ENCODE assay signal across 16 cellular contexts in the genomic region with DNA sequence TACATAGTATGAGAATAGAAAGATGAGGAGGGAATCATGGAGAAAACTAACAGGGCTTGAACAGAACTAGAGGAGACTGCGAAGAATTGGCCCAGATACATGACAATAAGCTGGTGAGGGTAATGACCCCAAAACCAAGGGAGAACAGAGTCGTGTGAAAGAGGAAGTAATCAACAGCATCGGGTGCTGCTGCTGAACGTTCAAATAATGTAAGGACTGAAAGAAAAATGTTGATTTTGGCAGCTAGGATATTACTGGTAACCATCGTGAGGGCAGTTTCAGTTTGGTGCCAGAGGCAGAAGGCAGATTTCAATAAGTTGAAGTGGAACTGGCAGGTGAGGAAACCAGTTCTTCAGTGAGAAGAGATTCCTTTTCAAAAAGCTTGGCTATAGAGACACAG.
DNase-seq lines count a peak whose midpoint lies in the region; ATAC-seq and TF ChIP-seq lines count a peak whose summit lies in the region.
"Had no signal": no experiment of that assay in that cellular context is flagged by ENCODE, and none has a peak within 500 bp of the region (broad histone marks: within the 10 kb centered on the region; RNA-seq: fewer than 3 reads in every experiment).

No MANE protein-coding gene starts in this region.

- H3K4me1 Mint-ChIP-seq in activated naive CD8-positive, alpha-beta T cell (ENCODE audit: low read depth): peaks cover 16% of the 10 kb centered on the region
- peaks cover 17% of the 10 kb centered on the region for H3K4me1 Mint-ChIP-seq in activated naive CD8-positive, alpha-beta T cell treated with anti-CD3 and anti-CD28 coated beads, Interleukin-2, amount 50 U/mL, for 24 hours
- peaks cover 11 to 12% of the 10 kb centered on the region in 2 donors for H3K4me1 Mint-ChIP-seq in stimulated activated naive B cell treated with anti-CD40 and anti-IgM and Interleukin-4, amounts not matched to agents 10 μg/mL and 1 μg/mL and 100 μg/mL, for 72 hours

- TF ChIP-seq CTCF in coronary artery (IDR thresholded peaks at IDR 0.05): no peak

- ATAC-seq in activated naive CD8-positive, alpha-beta T cell treated with anti-CD3 and anti-CD28 coated beads, Interleukin-2, amount 50 U/mL, for 24 hours: no peak
- ATAC-seq in HG03159 (IDR thresholded peaks at IDR 0.05; ENCODE audit: unreplicated experiment) (peak; percentile 68), HG02763 (IDR thresholded peaks at IDR 0.05; ENCODE audit: unreplicated experiment) (no peak)
- ATAC-seq in stimulated activated naive B cell treated with anti-CD40 and anti-IgM and Interleukin-4, amounts not matched to agents 10 μg/mL and 1 μg/mL and 100 μg/mL, for 72 hours (replicated peaks): peak; percentile 48 to 55
- ATAC-seq: natural killer cell had no signal

- no peak for DNase-seq in activated naive CD8-positive, alpha-beta T cell treated with anti-CD3 and anti-CD28 coated beads, Interleukin-2, amount 50 U/mL, for 24 hours
- DNase-seq in NCI-H2081 treated with DMSO at 0.1 percent for 48 hours (lab: John Stamatoyannopoulos, UW): peak; percentile 39
- no peak for DNase-seq in stimulated activated naive B cell treated with anti-CD40 and anti-IgM and Interleukin-4, amounts not matched to agents 10 μg/mL and 1 μg/mL and 100 μg/mL, for 72 hours
- no peak for DNase-seq in coronary artery (ENCODE audit: low spot score)
- DNase-seq in NCI-H524 treated with DMSO at 0.1 percent for 48 hours (lab: John Stamatoyannopoulos, UW): no peak
- DNase-seq: activated CD8-positive, alpha-beta memory T cell treated with anti-CD3 and anti-CD28 coated beads, Interleukin-2, amount 50 U/mL, for 48 hours; EL; erythroblast; natural killer cell; NCI-H2227 treated with DMSO at 0.1 percent for 48 hours; stimulated activated CD8-positive, alpha-beta memory T cell treated with anti-CD3 and anti-CD28 coated beads, Interleukin-4, amount 100 ng/mL, for 48 hours; T-helper 1 cell had no signal

- no peaks in the 10 kb centered on the region for H3K9me3 Mint-ChIP-seq in activated naive CD8-positive, alpha-beta T cell (ENCODE audit: low read depth)
- no peaks in the 10 kb centered on the region for H3K9me3 Mint-ChIP-seq in activated naive CD8-positive, alpha-beta T cell treated with anti-CD3 and anti-CD28 coated beads, Interleukin-2, amount 50 U/mL, for 24 hours
- H3K9me3 Mint-ChIP-seq in stimulated activated naive B cell treated with anti-CD40 and anti-IgM and Interleukin-4, amounts not matched to agents 10 μg/mL and 1 μg/mL and 100 μg/mL, for 72 hours: no peaks in the 10 kb centered on the region

- H3K4me3 ChIP-seq in coronary artery: no peak overlapping the region
- H3K4me3 ChIP-seq: skin epidermis had no signal

- peak overlapping the region; percentile 8 for H3K27ac Mint-ChIP-seq in activated naive CD8-positive, alpha-beta T cell
- H3K27ac Mint-ChIP-seq in activated naive CD8-positive, alpha-beta T cell treated with anti-CD3 and anti-CD28 coated beads, Interleukin-2, amount 50 U/mL, for 24 hours: no peak overlapping the region
- H3K27ac Mint-ChIP-seq in stimulated activated naive B cell treated with anti-CD40 and anti-IgM and Interleukin-4, amounts not matched to agents 10 μg/mL and 1 μg/mL and 100 μg/mL, for 72 hours: no peak overlapping the region
- H3K27ac Mint-ChIP-seq: natural killer cell had no signal

- peaks cover 6% of the 10 kb centered on the region for H3K27me3 Mint-ChIP-seq in activated naive CD8-positive, alpha-beta T cell
- H3K27me3 Mint-ChIP-seq in activated naive CD8-positive, alpha-beta T cell treated with anti-CD3 and anti-CD28 coated beads, Interleukin-2, amount 50 U/mL, for 24 hours: peaks cover 2% of the 10 kb centered on the region
- H3K27me3 Mint-ChIP-seq in stimulated activated naive B cell treated with anti-CD40 and anti-IgM and Interleukin-4, amounts not matched to agents 10 μg/mL and 1 μg/mL and 100 μg/mL, for 72 hours: no peaks in the 10 kb centered on the region

- no peak overlapping the region for H3K27ac ChIP-seq in coronary artery
- H3K27ac ChIP-seq: skin epidermis had no signal

- H3K36me3 Mint-ChIP-seq in activated naive CD8-positive, alpha-beta T cell: no peaks in the 10 kb centered on the region
- no peaks in the 10 kb centered on the region for H3K36me3 Mint-ChIP-seq in activated naive CD8-positive, alpha-beta T cell treated with anti-CD3 and anti-CD28 coated beads, Interleukin-2, amount 50 U/mL, for 24 hours (ENCODE audit: low read depth)
- no peaks in the 10 kb centered on the region for H3K36me3 Mint-ChIP-seq in stimulated activated naive B cell treated with anti-CD40 and anti-IgM and Interleukin-4, amounts not matched to agents 10 μg/mL and 1 μg/mL and 100 μg/mL, for 72 hours
- H3K36me3 Mint-ChIP-seq: natural killer cell had no signal

- no peak overlapping the region for H3K4me3 Mint-ChIP-seq in activated naive CD8-positive, alpha-beta T cell
- no peak overlapping the region for H3K4me3 Mint-ChIP-seq in activated naive CD8-positive, alpha-beta T cell treated with anti-CD3 and anti-CD28 coated beads, Interleukin-2, amount 50 U/mL, for 24 hours
- no peak overlapping the region for H3K4me3 Mint-ChIP-seq in stimulated activated naive B cell treated with anti-CD40 and anti-IgM and Interleukin-4, amounts not matched to agents 10 μg/mL and 1 μg/mL and 100 μg/mL, for 72 hours
- H3K4me3 Mint-ChIP-seq: natural killer cell had no signal

Comparison
In these comparisons a context has a peak if more than half of its experiments do, and no peak if none do; other contexts are left out.
1. ATAC-seq: peak in HG03159 (single experiment) and stimulated activated naive B cell treated with anti-CD40 and anti-IgM and Interleukin-4, amounts not matched to agents 10 μg/mL and 1 μg/mL and 100 μg/mL, for 72 hours (2 of 2); none in activated naive CD8-positive, alpha-beta T cell treated with anti-CD3 and anti-CD28 coated beads, Interleukin-2, amount 50 U/mL, for 24 hours (single experiment) and HG02763 (single experiment).